In genomic region chr1:206635080-206635982, GRCh38 we compare ENCODE assay signal across 8 cellular contexts. TPM values are rescaled to one million over a fixed set of nuclear protein-coding genes. Genes with fewer than 3 reads are reported as not detected.
DNase-seq lines count a peak whose midpoint lies in the region; ATAC-seq, FAIRE-seq and TF ChIP-seq lines count a peak whose summit lies in the region.

TSS of gene DYRK3 (plus strand) at chr1:206635536. CDS start at chr1:206635704, 168 bp downstream.

- TF ChIP-seq CTCF in GM12872 (IDR thresholded peaks at IDR 0.05; ENCODE audit: insufficient read depth, low read depth, low read length) (peak; percentile 9; the same call in 1 of the 3 replicates), pancreas (IDR thresholded peaks at IDR 0.05) (no peak), tibial artery (IDR thresholded peaks at IDR 0.05) (peak in 1 of 2 experiments; percentile 10)

- DNase-seq in NCI-H128 (lab: John Stamatoyannopoulos, UW; ENCODE audit: unreplicated experiment) (peak; percentile 94), SW 1271 (lab: John Stamatoyannopoulos, UW) (peak; percentile 54 to 76), Right ventricle myocardium superior (peak; percentile 97), pancreas (peak; percentile 95 to 99 (median 96)), tibial artery (peak; percentile 92 to 96)
- DNase-seq in activated naive CD8-positive, alpha-beta T cell treated with anti-CD3 and anti-CD28 coated beads, Interleukin-2, amount 50 U/mL, for 16 hours (ENCODE audit: low read depth, low spot score) = peak; percentile 79

- H3K4me1 ChIP-seq in pancreas = peaks cover 8 to 20% (median 9%) of the 10 kb centered on the region in 3 donors
- H3K4me1 ChIP-seq in tibial artery = peaks cover 0 to 27% (median 12%) of the 10 kb centered on the region in 4 donors

- H3K4me3 ChIP-seq in pancreas (peak within 1 kb of the TSS; percentile 76 to 96 (median 86)), tibial artery (peak within 1 kb of the TSS; percentile 98 to 99)

- H3K27me3 ChIP-seq in pancreas = no peaks in the 10 kb centered on the region
- no peaks in the 10 kb centered on the region for H3K27me3 ChIP-seq in tibial artery

- peak within 1 kb of the TSS; percentile 57 to 80 (median 73) for H3K27ac ChIP-seq in pancreas
- peak within 1 kb of the TSS; percentile 87 to 90 for H3K27ac ChIP-seq in tibial artery

- ATAC-seq in HG02678 (IDR thresholded peaks at IDR 0.05; ENCODE audit: unreplicated experiment) = peak; percentile 93
- ATAC-seq in Right ventricle myocardium superior (ENCODE audit: poor library complexity) = peak; percentile 99
- ATAC-seq in pancreas = peak; percentile 97 to 98 (median 98)

- H3K9me3 ChIP-seq in pancreas (no peaks in the 10 kb centered on the region), tibial artery (no peaks in the 10 kb centered on the region)

- no peak for FAIRE-seq in pancreas (lab: Jason Lieb, UNC)

- WGBS in pancreas, 2 donors = 1% methylated on average over 67 to 85 of the region's 85 CpGs

- intact Hi-C loops in Right ventricle myocardium superior (cut with DNase I) (loop anchor here (2.0 to 10.0 kb wide), 2 partner anchors 89 to 173 kb away; no protein-coding TSS in a partner anchor), pancreas (cut with DNase I) (no loop called here), tibial artery (cut with DNase I; ENCODE audit: low total_unique reads) (loop anchor here (2.0 to 10.0 kb wide), 2 partner anchors 29 to 169 kb away; no protein-coding TSS in a partner anchor)

- no peaks in the 10 kb centered on the region for H3K36me3 ChIP-seq in pancreas
- H3K36me3 ChIP-seq in tibial artery = no peaks in the 10 kb centered on the region

RNA-seq across cellular contexts. Expression of gene DYRK3, which starts in this region (rescaled TPM):
- 23.6 TPM for total RNA-seq in Right ventricle myocardium superior
- 1 to 10 TPM; 2.3 to 7.0 (median 3.8) TPM for total RNA-seq in pancreas
- 1 to 10 TPM; 2.4 to 4.8 TPM for polyA plus RNA-seq in pancreas

Comparison
In these comparisons a context has a peak if more than half of its experiments do, and no peak if none do; other contexts are left out.
1. Peak in every context shown above with its lines: DNase-seq, ATAC-seq, H3K4me3 ChIP-seq and H3K27ac ChIP-seq.
2. intact Hi-C loops: an anchor here in Right ventricle myocardium superior (2.0 to 10.0 kb wide) and tibial artery (2.0 to 10.0 kb wide); none called in pancreas.